ENCODE assay signal across 14 cellular contexts in the genomic region with DNA sequence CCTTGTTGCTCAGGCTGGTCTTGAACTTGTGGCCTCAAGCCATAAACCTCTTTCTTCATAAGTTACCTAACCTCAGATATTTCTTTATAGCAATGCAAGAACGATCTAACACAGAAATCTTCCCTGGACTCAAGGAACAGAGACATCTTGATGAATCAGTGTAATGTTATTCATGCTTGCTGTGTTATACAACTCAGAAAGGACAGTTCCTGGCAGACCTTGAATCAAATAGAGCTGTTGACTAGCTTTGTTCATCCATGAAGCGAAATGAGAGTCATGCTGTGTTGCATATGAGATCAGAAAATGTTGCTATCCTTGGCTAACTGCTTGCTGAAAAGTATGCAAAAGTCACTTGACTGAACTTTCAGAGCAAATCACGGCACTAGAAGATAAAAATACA.
DNase-seq lines count a peak whose midpoint lies in the region; TF ChIP-seq lines count a peak whose summit lies in the region.
"Had no signal": no experiment of that assay in that cellular context is flagged by ENCODE, and none has a peak within 500 bp of the region (broad histone marks: within the 10 kb centered on the region; RNA-seq: fewer than 3 reads in every experiment).

No MANE protein-coding gene starts in this region.

- H2AFZ ChIP-seq in OCI-LY7 (ENCODE audit: low read length), result no peak overlapping the region

- H3K4me3 ChIP-seq in MG63 (no peak overlapping the region), epithelial cell of proximal tubule (ENCODE audit: low read depth, low read length) (no peak overlapping the region), OCI-LY7 (ENCODE audit: low read depth, low read length, poor library complexity, severe bottlenecking) (no peak overlapping the region)
- H3K4me3 ChIP-seq: BLaER1 treated with 17β-estradiol and CSF1 and Interleukin-3, amounts not matched to agents 10 nM and 100 nM; testis had no signal

- H3K79me2 ChIP-seq in OCI-LY7 (ENCODE audit: insufficient read depth, low read depth, low read length), result no peaks in the 10 kb centered on the region

- POLR2A ChIA-PET in OCI-LY7 (lab: Charles Lee), result interaction anchor here (1.3 kb wide), 2 partner anchors 27 to 256 kb away, joined by 3 to 5 read pairs; no protein-coding TSS in a partner anchor

- DNase-seq in AG09319 (ENCODE audit: extremely low read depth, low read depth), result peak; percentile 30
- DNase-seq in MG63, result peak; percentile 12
- DNase-seq in epithelial cell of proximal tubule (ENCODE audit: low read depth), result peak; percentile 87
- peak; percentile 97 for DNase-seq in non-pigmented ciliary epithelial cell (ENCODE audit: low read depth)
- no peak for DNase-seq in SW 1271 (lab: John Stamatoyannopoulos, UW)
- no peak for DNase-seq in COLO668 (lab: John Stamatoyannopoulos, UW; ENCODE audit: unreplicated experiment)
- DNase-seq in OCI-LY7 (ENCODE audit: low spot score), result no peak
- no peak for DNase-seq in DMS53 (lab: John Stamatoyannopoulos, UW)
- DNase-seq: DND-41; mesendoderm; NCI-H345; stimulated activated CD4-positive, alpha-beta T cell treated with anti-CD3 and anti-CD28 coated beads, Interleukin-12 subunit alpha, Interleukin-12 subunit beta, amount 100 ng/mL, for 4 hours; testis had no signal

- H3K9me3 ChIP-seq in MG63, result no peaks in the 10 kb centered on the region
- no peaks in the 10 kb centered on the region for H3K9me3 ChIP-seq in OCI-LY7 (ENCODE audit: low read length)
- H3K9me3 ChIP-seq: testis had no signal

- no peak overlapping the region for H3K4me2 ChIP-seq in OCI-LY7 (ENCODE audit: low read length)
- H3K4me2 ChIP-seq: BLaER1 treated with 17β-estradiol and CSF1 and Interleukin-3, amounts not matched to agents 10 nM and 100 nM had no signal

- H3K27me3 ChIP-seq in MG63, result no peaks in the 10 kb centered on the region
- H3K27me3 ChIP-seq: BLaER1 treated with 17β-estradiol and CSF1 and Interleukin-3, amounts not matched to agents 10 nM and 100 nM; testis had no signal

- TF ChIP-seq CTCF in AG09319 (IDR thresholded peaks at IDR 0.05; ENCODE audit: low read depth, low read length), result no peak
- TF ChIP-seq CTCF in epithelial cell of proximal tubule (conservative IDR thresholded peaks at IDR 0.05; ENCODE audit: low read depth, low read length), result no peak
- no peak for TF ChIP-seq CTCF in OCI-LY7 (conservative IDR thresholded peaks at IDR 0.05; ENCODE audit: low read length)

- no peaks in the 10 kb centered on the region for H3K4me1 ChIP-seq in OCI-LY7 (ENCODE audit: insufficient read depth, low read length, poor library complexity, severe bottlenecking)
- H3K4me1 ChIP-seq: BLaER1 treated with 17β-estradiol and CSF1 and Interleukin-3, amounts not matched to agents 10 nM and 100 nM; testis had no signal

- CTCF ChIA-PET in OCI-LY7 (lab: Charles Lee; ENCODE audit: unreplicated experiment), result interaction anchor here (1.0 kb wide), 1 partner anchor 565 kb away, joined by 3 read pairs; no protein-coding TSS in a partner anchor

- BruUV-seq in OCI-LY7 (replicated peaks; lab: Mats Ljungman, UMichigan), result no TSS peak

- no peaks in the 10 kb centered on the region for H3K36me3 ChIP-seq in MG63
- H3K36me3 ChIP-seq in OCI-LY7 (ENCODE audit: insufficient read depth, low read length), result no peaks in the 10 kb centered on the region
- H3K36me3 ChIP-seq: BLaER1 treated with 17β-estradiol and CSF1 and Interleukin-3, amounts not matched to agents 10 nM and 100 nM had no signal

- H3K9me2 ChIP-seq in OCI-LY7 (ENCODE audit: insufficient read depth, low read length), result no peaks in the 10 kb centered on the region

- no peak overlapping the region for H3K27ac ChIP-seq in OCI-LY7 (ENCODE audit: low read depth, low read length, poor library complexity, severe bottlenecking)
- H3K27ac ChIP-seq: BLaER1 treated with 17β-estradiol and CSF1 and Interleukin-3, amounts not matched to agents 10 nM and 100 nM; testis had no signal

- no peaks in the 10 kb centered on the region for H4K20me1 ChIP-seq in OCI-LY7 (ENCODE audit: insufficient read depth, low read length)
- H4K20me1 ChIP-seq: BLaER1 treated with 17β-estradiol and CSF1 and Interleukin-3, amounts not matched to agents 10 nM and 100 nM had no signal

- intact Hi-C loops in OCI-LY7 (cut with micrococcal nuclease; ENCODE audit: unreplicated experiment), result no loop called here

Comparison
In these comparisons a context has a peak if more than half of its experiments do, and no peak if none do; other contexts are left out.
1. DNase-seq: peak in AG09319 (single experiment), MG63 (single experiment), epithelial cell of proximal tubule (single experiment) and non-pigmented ciliary epithelial cell (single experiment); none in SW 1271 (0 of 2), COLO668 (single experiment), OCI-LY7 (single experiment) and DMS53 (single experiment).